Comparison of ENCODE assay signal across 14 cellular contexts in the genomic region with DNA sequence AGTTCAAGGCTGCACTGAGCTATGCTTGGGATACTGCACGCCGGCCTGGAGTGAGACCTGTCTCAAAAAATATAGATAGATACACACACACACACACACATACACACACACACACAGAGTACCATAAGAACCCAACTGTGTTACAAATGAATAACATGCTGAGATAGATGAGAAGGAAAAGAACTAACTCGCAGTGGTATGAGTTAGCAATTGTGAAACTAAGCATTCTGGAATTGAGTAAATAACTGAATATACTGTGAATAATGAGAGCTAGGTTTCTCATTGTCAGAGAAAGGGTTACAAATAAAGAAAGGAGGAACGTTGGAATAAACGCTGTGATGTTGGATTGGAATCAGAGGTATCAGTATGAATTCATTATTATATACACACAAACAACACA. TPM values are rescaled to one million over a fixed set of nuclear protein-coding genes. Genes with fewer than 3 reads are reported as not detected.
DNase-seq lines count a peak whose midpoint lies in the region; ATAC-seq and TF ChIP-seq lines count a peak whose summit lies in the region.
"Had no signal": no experiment of that assay in that cellular context is flagged by ENCODE, and none has a peak within 500 bp of the region (broad histone marks: within the 10 kb centered on the region; RNA-seq: fewer than 3 reads in every experiment).

No MANE protein-coding gene starts in this region.

- no peaks in the 10 kb centered on the region for H3K9me3 ChIP-seq in testis

- H3K27me3 ChIP-seq in GM06990 (replicated peaks; ENCODE audit: control insufficient read depth, insufficient read depth, low read length) (no peaks in the 10 kb centered on the region), testis (no peaks in the 10 kb centered on the region)

- H3K27ac ChIP-seq in testis, result no peak overlapping the region

- ATAC-seq in GM18870 (IDR thresholded peaks at IDR 0.05; ENCODE audit: unreplicated experiment) (peak; percentile 93), GM21723 (IDR thresholded peaks at IDR 0.05; ENCODE audit: unreplicated experiment) (peak; percentile 92), HG03159 (IDR thresholded peaks at IDR 0.05; ENCODE audit: unreplicated experiment) (peak; percentile 89)

- DNase-seq in GM06990 (ENCODE audit: extremely low read depth, insufficient read length), result peak; percentile 21
- DNase-seq in stimulated activated naive CD4-positive, alpha-beta T cell (lab: John Stamatoyannopoulos, UW), result no peak
- DNase-seq in cerebellum (ENCODE audit: low spot score), result no peak
- DNase-seq in testis, result no peak
- no peak for DNase-seq in NCI-H128 (lab: John Stamatoyannopoulos, UW; ENCODE audit: unreplicated experiment)
- DNase-seq: GOT3, islet precursor cell, KG1, naive B cell, NCI-H226, SHP77 had no signal

- no peak for TF ChIP-seq POLR2A in testis (IDR thresholded peaks at IDR 0.05)

- H3K4me3 ChIP-seq in GM06990 (replicated peaks; ENCODE audit: low read depth, low read length) (no peak overlapping the region), testis (no peak overlapping the region)

- whole genome bisulfite sequencing in testis, 2 donors, result 79 to 95% methylated on average over 5 of the region's 5 CpGs

- H3K4me1 ChIP-seq in testis, result no peaks in the 10 kb centered on the region

- TF ChIP-seq CTCF in GM06990 (IDR thresholded peaks at IDR 0.05; ENCODE audit: insufficient read depth, low read length, poor library complexity, severe bottlenecking) (no peak), testis (IDR thresholded peaks at IDR 0.05) (no peak)

- intact Hi-C loops in testis (cut with DNase I; ENCODE audit: low total_unique reads), result no loop called here

- H3K36me3 ChIP-seq in GM06990 (ENCODE audit: control insufficient read depth, insufficient read depth, low read length), result no peaks in the 10 kb centered on the region
- H3K36me3 ChIP-seq in testis (ENCODE audit: low read depth, missing control alignments), result no peaks in the 10 kb centered on the region

RNA-seq across cellular contexts. Expression of a gene that starts 14.6 kb away (rescaled TPM):
- total RNA-seq in cerebellum (36.3 TPM), testis (1 to 10 TPM; 2.7 to 5.0 TPM)
- polyA plus RNA-seq in testis (ENCODE audit: insufficient read depth, low read depth, low replicate concordance), result 5.9 TPM

RNA-seq across cellular contexts. Expression of a gene that starts 30.0 kb away (rescaled TPM):
- total RNA-seq in cerebellum (5.5 TPM), testis (1 to 10 TPM; 2.3 to 2.8 TPM)
- polyA plus RNA-seq in testis (ENCODE audit: insufficient read depth, low read depth, low replicate concordance), result 4.8 TPM
